29 cellular contexts compared by ENCODE assay signal in genomic region chr22:17893900-17894299, GRCh38.
"Had no signal": no experiment of that assay in that cellular context is flagged by ENCODE, and none has a peak within 500 bp of the region (broad histone marks: within the 10 kb centered on the region; RNA-seq: fewer than 3 reads in every experiment).

No MANE protein-coding gene starts in this region.

- H3K4me1 Mint-ChIP-seq: activated CD4-positive, alpha-beta memory T cell treated with anti-CD3 and anti-CD28 coated beads, Interleukin-2, amount 10 ng/mL, durations not matched to agents 7 days and 5 days had no signal

- H3K27me3 Mint-ChIP-seq: activated CD4-positive, alpha-beta memory T cell treated with anti-CD3 and anti-CD28 coated beads, Interleukin-2, amount 10 ng/mL, durations not matched to agents 7 days and 5 days; activated CD4-positive, alpha-beta T cell treated with anti-CD3 and anti-CD28 coated beads, Interleukin-2, amount 10 ng/mL, durations not matched to agents 7 days and 5 days; activated T-cell treated with anti-CD3 and anti-CD28 coated beads, Interleukin-2, amount 50 U/mL, for 24 hours; dendritic cell treated with granulocyte-macrophage colony-stimulating factor and Interleukin-4, amounts not matched to agents 40 ng/mL and 50 ng/mL, for 4 days; naive thymus-derived CD4-positive, alpha-beta T cell; stimulated activated naive CD8-positive, alpha-beta T cell treated with anti-CD3 and anti-CD28 coated beads, Interleukin-15, Interleukin-2, amounts not matched to agents 100 ng/mL and 50 ng/mL, for 24 hours; T-helper 17 cell had no signal

- H3K27me3 ChIP-seq: esophagus muscularis mucosa, pancreas, right atrium auricular region, spleen, upper lobe of right lung had no signal

- H3K27ac Mint-ChIP-seq: activated CD4-positive, alpha-beta memory T cell treated with anti-CD3 and anti-CD28 coated beads, Interleukin-2, amount 10 ng/mL, durations not matched to agents 7 days and 5 days; activated CD4-positive, alpha-beta T cell treated with anti-CD3 and anti-CD28 coated beads, Interleukin-2, amount 10 ng/mL, durations not matched to agents 7 days and 5 days; activated T-cell treated with anti-CD3 and anti-CD28 coated beads, Interleukin-2, amount 50 U/mL, for 24 hours; dendritic cell treated with granulocyte-macrophage colony-stimulating factor and Interleukin-4, amounts not matched to agents 40 ng/mL and 50 ng/mL, for 4 days had no signal

- H3K4me3 Mint-ChIP-seq: activated CD4-positive, alpha-beta memory T cell treated with anti-CD3 and anti-CD28 coated beads, Interleukin-2, amount 10 ng/mL, durations not matched to agents 7 days and 5 days; activated CD4-positive, alpha-beta T cell treated with anti-CD3 and anti-CD28 coated beads, Interleukin-2, amount 10 ng/mL, durations not matched to agents 7 days and 5 days; activated T-cell treated with anti-CD3 and anti-CD28 coated beads, Interleukin-2, amount 50 U/mL, for 24 hours; dendritic cell treated with granulocyte-macrophage colony-stimulating factor and Interleukin-4, amounts not matched to agents 40 ng/mL and 50 ng/mL, for 4 days; naive thymus-derived CD4-positive, alpha-beta T cell; neural crest cell; stimulated activated naive CD8-positive, alpha-beta T cell treated with anti-CD3 and anti-CD28 coated beads, Interleukin-15, Interleukin-2, amounts not matched to agents 100 ng/mL and 50 ng/mL, for 24 hours; T-helper 17 cell had no signal

- DNase-seq: activated CD4-positive, alpha-beta memory T cell treated with anti-CD3 and anti-CD28 coated beads, Interleukin-2, amount 10 ng/mL, durations not matched to agents 7 days and 5 days; activated CD4-positive, alpha-beta T cell treated with anti-CD3 and anti-CD28 coated beads, Interleukin-2, amount 10 ng/mL, durations not matched to agents 7 days and 5 days; activated CD4-positive, CD25-positive, alpha-beta regulatory T cell treated with anti-CD3 and anti-CD28 coated beads, Interleukin-2, amount 50 U/mL, for 72 hours; activated CD8-positive, alpha-beta memory T cell treated with anti-CD3 and anti-CD28 coated beads, Interleukin-2, amount 50 U/mL, for 48 hours; activated gamma-delta T cell treated with Interleukin-2 at 50 U/mL for 16 hours; activated naive CD4-positive, alpha-beta T cell treated with anti-CD3 and anti-CD28 coated beads, Interleukin-2, amount 50 U/mL, for 16 hours; activated T-cell treated with anti-CD3 and anti-CD28 coated beads, Interleukin-2, amount 50 U/mL, for 24 hours; amniotic stem cell; central memory CD4-positive, alpha-beta T cell; effector CD4-positive, alpha-beta T cell; foreskin melanocyte; glutamatergic neuron; left cardiac atrium; lower lobe of right lung; mesendoderm; naive thymus-derived CD4-positive, alpha-beta T cell; nucleus accumbens; pancreas; spleen; stimulated activated CD4-positive, alpha-beta T cell treated with anti-CD3 and anti-CD28 coated beads, Interleukin-2, amount 100 ng/mL, for 48 hours; T-helper 17 cell; T1000; upper lobe of right lung had no signal

- H3K9me3 Mint-ChIP-seq: activated CD4-positive, alpha-beta memory T cell treated with anti-CD3 and anti-CD28 coated beads, Interleukin-2, amount 10 ng/mL, durations not matched to agents 7 days and 5 days; activated CD4-positive, alpha-beta T cell treated with anti-CD3 and anti-CD28 coated beads, Interleukin-2, amount 10 ng/mL, durations not matched to agents 7 days and 5 days; activated T-cell treated with anti-CD3 and anti-CD28 coated beads, Interleukin-2, amount 50 U/mL, for 24 hours; dendritic cell treated with granulocyte-macrophage colony-stimulating factor and Interleukin-4, amounts not matched to agents 40 ng/mL and 50 ng/mL, for 4 days; naive thymus-derived CD4-positive, alpha-beta T cell; neural crest cell; stimulated activated naive CD8-positive, alpha-beta T cell treated with anti-CD3 and anti-CD28 coated beads, Interleukin-15, Interleukin-2, amounts not matched to agents 100 ng/mL and 50 ng/mL, for 24 hours had no signal

- H3K4me1 ChIP-seq: lower lobe of right lung, pancreas, spleen, upper lobe of right lung had no signal

- H3K27ac ChIP-seq: lower lobe of right lung, pancreas, spleen, thoracic aorta, upper lobe of right lung had no signal

- H3K4me3 ChIP-seq: esophagus muscularis mucosa, lower lobe of right lung, pancreas, right atrium auricular region, spleen, thoracic aorta, upper lobe of right lung had no signal

- H3K9me3 ChIP-seq: esophagus muscularis mucosa, lower lobe of right lung, pancreas, right atrium auricular region, spleen, thoracic aorta, upper lobe of right lung had no signal
